ENCODE assay signal across 17 cellular contexts in the genomic region with DNA sequence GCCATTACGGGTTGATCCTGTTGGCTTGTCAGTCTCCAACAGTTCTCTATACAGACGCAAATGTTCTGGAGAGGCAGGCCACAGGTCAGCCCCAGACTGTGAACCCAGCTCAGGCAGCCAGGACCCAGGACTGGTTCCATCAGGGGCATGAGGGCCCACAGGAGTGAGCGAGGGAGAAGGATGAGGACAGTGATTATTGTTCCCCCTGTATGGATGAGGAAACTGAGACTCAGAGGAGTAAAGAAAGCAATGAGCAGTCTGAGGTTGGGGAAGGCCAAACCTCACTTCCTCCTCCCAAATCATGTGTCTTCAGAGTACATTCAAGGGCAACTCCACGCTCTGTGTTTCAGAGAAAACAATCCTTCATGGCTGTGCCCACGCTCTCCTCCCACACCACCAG.
DNase-seq lines count a peak whose midpoint lies in the region; ATAC-seq and TF ChIP-seq lines count a peak whose summit lies in the region.
"Had no signal": no experiment of that assay in that cellular context is flagged by ENCODE, and none has a peak within 500 bp of the region (broad histone marks: within the 10 kb centered on the region; RNA-seq: fewer than 3 reads in every experiment).

No MANE protein-coding gene starts in this region.

- H3K9me3 ChIP-seq in Panc1 (ENCODE audit: control insufficient read depth, insufficient read depth, low read depth, low read length): no peaks in the 10 kb centered on the region
- H3K9me3 ChIP-seq: mucosa of descending colon, stomach had no signal

- peaks cover 24% of the 10 kb centered on the region for H3K4me1 ChIP-seq in Panc1 (ENCODE audit: control insufficient read depth, insufficient read depth, low read length)

- no peaks in the 10 kb centered on the region for H3K27me3 ChIP-seq in Panc1 (ENCODE audit: control insufficient read depth, insufficient read depth, low read length)
- H3K27me3 ChIP-seq: stomach had no signal

- in situ Hi-C loops in Panc1 (cut with HindIII; ENCODE audit: low pct_unique_long_range_greater_than_20kb, low sequenced_read_pairs): no loop called here

- POLR2A ChIA-PET in Panc1 (lab: Charles Lee): no interaction called here

- peak; percentile 11 to 22 for ATAC-seq in activated T-cell treated with anti-CD3 and anti-CD28 coated beads, Interleukin-2, amount 50 U/mL, for 4 hours
- no peak for ATAC-seq in Panc1
- ATAC-seq in stimulated activated naive CD8-positive, alpha-beta T cell treated with anti-CD3 and anti-CD28 coated beads, Interleukin-15, amount 100 ng/mL, for 72 hours: peak; percentile 8
- no peak for ATAC-seq in HG02884 (IDR thresholded peaks at IDR 0.05; ENCODE audit: unreplicated experiment)
- ATAC-seq: left ventricle myocardium superior, mucosa of descending colon had no signal

- H3K4me1 Mint-ChIP-seq in activated T-cell treated with anti-CD3 and anti-CD28 coated beads, Interleukin-2, amount 50 U/mL, for 4 hours (ENCODE audit: low read depth): peaks cover 30% of the 10 kb centered on the region
- H3K4me1 Mint-ChIP-seq in activated naive CD8-positive, alpha-beta T cell treated with anti-CD3 and anti-CD28 coated beads for 36 hours: peaks cover 24% of the 10 kb centered on the region
- peaks cover 35% of the 10 kb centered on the region for H3K4me1 Mint-ChIP-seq in stimulated activated naive CD8-positive, alpha-beta T cell treated with anti-CD3 and anti-CD28 coated beads, Interleukin-15, amount 100 ng/mL, for 72 hours

- no peak for TF ChIP-seq CTCF in Panc1 (IDR thresholded peaks at IDR 0.05)

- H3K9me3 Mint-ChIP-seq in activated T-cell treated with anti-CD3 and anti-CD28 coated beads, Interleukin-2, amount 50 U/mL, for 4 hours: no peaks in the 10 kb centered on the region
- H3K9me3 Mint-ChIP-seq in activated naive CD8-positive, alpha-beta T cell treated with anti-CD3 and anti-CD28 coated beads for 36 hours: no peaks in the 10 kb centered on the region
- H3K9me3 Mint-ChIP-seq in stimulated activated naive CD8-positive, alpha-beta T cell treated with anti-CD3 and anti-CD28 coated beads, Interleukin-15, amount 100 ng/mL, for 72 hours: no peaks in the 10 kb centered on the region
- H3K9me3 Mint-ChIP-seq: endodermal cell had no signal

- peak overlapping the region; percentile 54; the same call in 1 of the 2 replicates for H3K27ac ChIP-seq in Panc1 (ENCODE audit: low read length)
- H3K27ac ChIP-seq: stomach had no signal

- H3K36me3 Mint-ChIP-seq in activated T-cell treated with anti-CD3 and anti-CD28 coated beads, Interleukin-2, amount 50 U/mL, for 4 hours (ENCODE audit: insufficient read depth): no peaks in the 10 kb centered on the region
- no peaks in the 10 kb centered on the region for H3K36me3 Mint-ChIP-seq in activated naive CD8-positive, alpha-beta T cell treated with anti-CD3 and anti-CD28 coated beads for 36 hours

- no TSS peak for BruUV-seq in Panc1 (replicated peaks; lab: Mats Ljungman, UMichigan)

- H3K4me3 Mint-ChIP-seq in activated T-cell treated with anti-CD3 and anti-CD28 coated beads, Interleukin-2, amount 50 U/mL, for 4 hours: no peak overlapping the region
- no peak overlapping the region for H3K4me3 Mint-ChIP-seq in activated naive CD8-positive, alpha-beta T cell treated with anti-CD3 and anti-CD28 coated beads for 36 hours
- H3K4me3 Mint-ChIP-seq in stimulated activated naive CD8-positive, alpha-beta T cell treated with anti-CD3 and anti-CD28 coated beads, Interleukin-15, amount 100 ng/mL, for 72 hours: peak overlapping the region in 1 of 2 donors; percentile 9
- H3K4me3 Mint-ChIP-seq: endodermal cell had no signal

- intact Hi-C loops in Panc1 (cut with micrococcal nuclease; ENCODE audit: unreplicated experiment): loop anchor here (10.0 kb wide), 1 partner anchor 520 kb away; a partner anchor contains a TSS

- CTCF ChIA-PET in Panc1 (lab: Charles Lee): no interaction called here

- H3K27me3 Mint-ChIP-seq in activated T-cell treated with anti-CD3 and anti-CD28 coated beads, Interleukin-2, amount 50 U/mL, for 4 hours (ENCODE audit: low read depth): peaks cover 3% of the 10 kb centered on the region
- peaks cover 4% of the 10 kb centered on the region for H3K27me3 Mint-ChIP-seq in activated naive CD8-positive, alpha-beta T cell treated with anti-CD3 and anti-CD28 coated beads for 36 hours
- H3K27me3 Mint-ChIP-seq in stimulated activated naive CD8-positive, alpha-beta T cell treated with anti-CD3 and anti-CD28 coated beads, Interleukin-15, amount 100 ng/mL, for 72 hours: peaks cover 21% of the 10 kb centered on the region

- H3K4me3 ChIP-seq in Panc1 (ENCODE audit: low read depth in 2 of 2, low read length in 2 of 2): no peak overlapping the region
- H3K4me3 ChIP-seq: mucosa of descending colon, stomach had no signal

- peak overlapping the region; percentile 6 for H3K27ac Mint-ChIP-seq in activated naive CD8-positive, alpha-beta T cell treated with anti-CD3 and anti-CD28 coated beads for 36 hours
- peak overlapping the region in 1 of 2 donors; percentile 8 for H3K27ac Mint-ChIP-seq in stimulated activated naive CD8-positive, alpha-beta T cell treated with anti-CD3 and anti-CD28 coated beads, Interleukin-15, amount 100 ng/mL, for 72 hours
- H3K27ac Mint-ChIP-seq: endodermal cell had no signal

- H3K36me3 ChIP-seq in Panc1 (ENCODE audit: control insufficient read depth, insufficient read depth, low read length): no peaks in the 10 kb centered on the region
- H3K36me3 ChIP-seq: stomach had no signal

- DNase-seq in activated T-cell treated with anti-CD3 and anti-CD28 coated beads, Interleukin-2, amount 50 U/mL, for 4 hours: no peak
- DNase-seq in activated T-cell treated with anti-CD3 and anti-CD28 coated beads, Interleukin-2, amount 50 U/mL, for 1 hour: no peak
- DNase-seq in Panc1 (ENCODE audit: low read depth, low spot score) (no peak), NCI-H1105 treated with DMSO at 0.1 percent for 48 hours (lab: John Stamatoyannopoulos, UW) (no peak), dermis blood vessel endothelial cell (no peak)
- no peak for DNase-seq in activated naive CD8-positive, alpha-beta T cell treated with anti-CD3 and anti-CD28 coated beads for 36 hours
- DNase-seq in stimulated activated naive CD8-positive, alpha-beta T cell treated with anti-CD3 and anti-CD28 coated beads, Interleukin-15, amount 100 ng/mL, for 72 hours: peak in 1 of 2 donors; percentile 12
- DNase-seq: activated CD4-positive, alpha-beta T cell treated with anti-CD3 and anti-CD28 coated beads for 1 hour; endodermal cell; glutamatergic neuron; left ventricle myocardium superior; mucosa of descending colon; NCI-H187 treated with DMSO at 0.1 percent for 48 hours; NCI-H446 treated with DMSO at 0.1 percent for 48 hours; Right ventricle myocardium superior; stomach had no signal

Comparison
In these comparisons a context has a peak if more than half of its experiments do, and no peak if none do; other contexts are left out.
1. ATAC-seq: peak in activated T-cell treated with anti-CD3 and anti-CD28 coated beads, Interleukin-2, amount 50 U/mL, for 4 hours (2 of 2) and stimulated activated naive CD8-positive, alpha-beta T cell treated with anti-CD3 and anti-CD28 coated beads, Interleukin-15, amount 100 ng/mL, for 72 hours (single experiment); none in Panc1 (single experiment) and HG02884 (single experiment).